22 cellular contexts compared by ENCODE assay signal in the genomic region with DNA sequence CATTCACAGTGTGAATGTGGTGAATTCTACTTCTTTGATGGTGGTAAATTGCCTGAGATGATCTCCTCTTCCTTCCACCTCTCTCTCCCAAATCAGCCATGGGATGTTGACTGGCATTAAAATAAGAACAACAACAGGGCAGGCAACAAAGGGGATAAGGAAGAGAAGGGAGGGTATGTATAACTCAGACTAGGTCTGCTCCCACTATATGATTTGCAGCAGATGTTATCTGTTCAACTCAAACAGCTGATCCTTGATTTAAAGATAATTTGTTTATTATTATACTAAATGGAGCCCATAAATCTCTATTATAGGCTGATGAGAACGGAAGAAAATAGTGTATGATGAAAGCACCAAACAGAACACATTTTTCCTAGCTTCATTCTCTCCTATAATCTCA.
"Had no signal": no experiment of that assay in that cellular context is flagged by ENCODE, and none has a peak within 500 bp of the region (broad histone marks: within the 10 kb centered on the region; RNA-seq: fewer than 3 reads in every experiment).

No MANE protein-coding gene starts in this region.

- H3K4me3 Mint-ChIP-seq: activated CD8-positive, alpha-beta T cell treated with anti-CD3 and anti-CD28 coated beads for 36 hours; activated naive CD4-positive, alpha-beta T cell treated with anti-CD3 and anti-CD28 coated beads, Interleukin-2, amount 50 U/mL, for 24 hours; activated naive CD8-positive, alpha-beta T cell treated with anti-CD3 and anti-CD28 coated beads, Interleukin-2, amount 50 U/mL, for 24 hours; effector memory CD8-positive, alpha-beta T cell; nephron; WTC11 had no signal

- H3K9me3 Mint-ChIP-seq: nephron, WTC11 had no signal

- DNase-seq: activated CD4-positive, alpha-beta T cell treated with anti-CD3 and anti-CD28 coated beads, Interleukin-2, amount 50 U/mL, for 1 hour; activated CD8-positive, alpha-beta T cell treated with anti-CD3 and anti-CD28 coated beads for 36 hours; activated naive CD8-positive, alpha-beta T cell treated with anti-CD3 and anti-CD28 coated beads, Interleukin-2, amount 50 U/mL, for 24 hours; activated T-cell treated with anti-CD3 and anti-CD28 coated beads, Interleukin-2, amount 50 U/mL, for 48 hours; amygdala; caudate nucleus; cortex of kidney; effector memory CD8-positive, alpha-beta T cell; erythroblast; gastrocnemius medialis; hippocampal formation; kidney; left colon; mammary epithelial cell; posterior cingulate gyrus; right cardiac atrium; stimulated activated CD4-positive, alpha-beta T cell treated with anti-CD3 and anti-CD28 coated beads, Interleukin-2, amount 100 ng/mL, for 48 hours; stimulated activated naive CD4-positive, alpha-beta T cell treated with Interleukin-2 at 50 U/mL for 16 hours had no signal

- H3K36me3 Mint-ChIP-seq: activated naive CD4-positive, alpha-beta T cell treated with anti-CD3 and anti-CD28 coated beads, Interleukin-2, amount 50 U/mL, for 24 hours; WTC11 had no signal

- H3K4me1 Mint-ChIP-seq: activated naive CD4-positive, alpha-beta T cell treated with anti-CD3 and anti-CD28 coated beads, Interleukin-2, amount 50 U/mL, for 24 hours; activated naive CD8-positive, alpha-beta T cell treated with anti-CD3 and anti-CD28 coated beads, Interleukin-2, amount 50 U/mL, for 24 hours had no signal

- H3K27me3 Mint-ChIP-seq: activated CD8-positive, alpha-beta T cell treated with anti-CD3 and anti-CD28 coated beads for 36 hours; activated naive CD4-positive, alpha-beta T cell treated with anti-CD3 and anti-CD28 coated beads, Interleukin-2, amount 50 U/mL, for 24 hours; activated naive CD8-positive, alpha-beta T cell treated with anti-CD3 and anti-CD28 coated beads, Interleukin-2, amount 50 U/mL, for 24 hours; effector memory CD8-positive, alpha-beta T cell had no signal

- H3K27ac Mint-ChIP-seq: activated CD8-positive, alpha-beta T cell treated with anti-CD3 and anti-CD28 coated beads for 36 hours; activated naive CD4-positive, alpha-beta T cell treated with anti-CD3 and anti-CD28 coated beads, Interleukin-2, amount 50 U/mL, for 24 hours; activated naive CD8-positive, alpha-beta T cell treated with anti-CD3 and anti-CD28 coated beads, Interleukin-2, amount 50 U/mL, for 24 hours; activated T-helper 2 cell treated with anti-CD3 and anti-CD28 coated beads, Interferon-gamma antibody, Interleukin-2, Interleukin-4, amounts not matched to agents 10 μg/mL and 5 μg/mL and 100 μg/mL, durations not matched to agents 14 hours and 24 hours and 36 hours; WTC11 had no signal
